Comparison of ENCODE assay signal across 1 cellular context in the genomic region with DNA sequence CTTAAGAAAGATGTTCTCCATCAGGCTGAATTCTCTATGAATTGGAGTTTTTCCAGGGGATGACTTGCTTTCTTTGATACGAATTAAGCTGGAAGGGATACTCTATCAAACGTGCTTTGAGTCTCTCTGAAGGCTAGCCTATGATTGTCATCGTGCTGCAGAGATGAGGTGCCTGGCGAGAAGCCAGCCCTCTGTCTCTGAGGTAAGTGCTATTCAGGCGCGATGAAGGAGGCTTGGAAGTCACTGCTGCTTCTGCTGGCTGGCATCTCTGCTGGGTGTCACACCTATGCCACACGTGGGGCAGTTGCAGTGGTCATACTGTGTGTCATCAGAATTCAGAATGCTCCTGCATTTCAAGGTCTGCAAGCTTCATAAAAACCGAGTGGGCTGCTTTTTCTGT.
TF ChIP-seq lines count a peak whose summit lies in the region.

No MANE protein-coding gene starts in this region.

TF ChIP-seq in HepG2, 621 proteins besides CTCF, POLR2A, EP300 and RAD21 (continued from another document):
- TF ChIP-seq, protein P1, sequence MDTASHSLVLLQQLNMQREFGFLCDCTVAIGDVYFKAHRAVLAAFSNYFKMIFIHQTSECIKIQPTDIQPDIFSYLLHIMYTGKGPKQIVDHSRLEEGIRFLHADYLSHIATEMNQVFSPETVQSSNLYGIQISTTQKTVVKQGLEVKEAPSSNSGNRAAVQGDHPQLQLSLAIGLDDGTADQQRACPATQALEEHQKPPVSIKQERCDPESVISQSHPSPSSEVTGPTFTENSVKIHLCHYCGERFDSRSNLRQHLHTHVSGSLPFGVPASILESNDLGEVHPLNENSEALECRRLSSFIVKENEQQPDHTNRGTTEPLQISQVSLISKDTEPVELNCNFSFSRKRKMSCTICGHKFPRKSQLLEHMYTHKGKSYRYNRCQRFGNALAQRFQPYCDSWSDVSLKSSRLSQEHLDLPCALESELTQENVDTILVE (CRISPR knock-in tag; IDR thresholded peaks at IDR 0.05) = no peak
- TF ChIP-seq ZNF354B (CRISPR knock-in tag; IDR thresholded peaks at IDR 0.05) = no peak
TF ChIP-seq in HepG2: peak in this region for 0.
